Comparison of ENCODE assay signal across 12 cellular contexts in the genomic region with DNA sequence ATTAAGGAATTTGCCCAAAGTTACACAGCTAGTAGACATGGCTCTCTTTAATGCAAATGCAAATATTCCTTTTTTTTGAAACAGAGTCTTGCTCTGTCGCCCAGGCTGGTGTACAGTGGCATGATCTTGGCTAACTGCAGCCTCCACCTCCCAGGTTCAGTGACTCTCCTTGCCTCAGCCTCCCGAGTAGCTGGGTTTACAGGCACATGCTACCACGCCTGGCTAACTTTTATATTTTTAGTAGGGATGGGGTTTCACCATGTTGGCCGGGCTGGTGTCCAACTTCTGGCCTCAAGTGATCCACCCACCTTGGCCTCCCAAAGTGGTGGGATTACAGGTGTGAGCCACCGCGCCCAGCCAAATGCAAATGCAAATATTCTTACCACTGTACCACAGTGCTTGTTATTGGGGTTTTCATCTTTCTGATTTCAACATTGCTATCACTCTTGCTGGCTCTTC. TPM values are rescaled to one million over a fixed set of nuclear protein-coding genes. Genes with fewer than 3 reads are reported as not detected.
DNase-seq lines count a peak whose midpoint lies in the region; ATAC-seq and TF ChIP-seq lines count a peak whose summit lies in the region.
"Had no signal": no experiment of that assay in that cellular context is flagged by ENCODE, and none has a peak within 500 bp of the region (broad histone marks: within the 10 kb centered on the region; RNA-seq: fewer than 3 reads in every experiment).

No MANE protein-coding gene starts in this region.

- TF ChIP-seq RAD21 in IMR-90 (IDR thresholded peaks at IDR 0.05; ENCODE audit: low read length) = no peak

- no peak for TF ChIP-seq EP300 in suprapubic skin (IDR thresholded peaks at IDR 0.05)

- H3K36me3 Mint-ChIP-seq in MCF 10A (ENCODE audit: insufficient read depth, unreplicated experiment) (peaks cover 28% of the 10 kb centered on the region), chondrocyte (ENCODE audit: low read depth) (no peaks in the 10 kb centered on the region)

- H3K27me3 ChIP-seq in IMR-90 (ENCODE audit: control insufficient read depth, insufficient read depth, low read length) = no peaks in the 10 kb centered on the region
- no peaks in the 10 kb centered on the region for H3K27me3 ChIP-seq in mesenchymal stem cell (ENCODE audit: control insufficient read depth in 1 of 2, insufficient read depth in 1 of 2, low read length in 2 of 2)
- no peaks in the 10 kb centered on the region for H3K27me3 ChIP-seq in suprapubic skin

- no peak overlapping the region for H3K4me3 ChIP-seq in IMR-90 (ENCODE audit: insufficient read depth, low read depth, low read length)
- H3K4me3 ChIP-seq in mesenchymal stem cell (ENCODE audit: insufficient read depth in 1 of 2, low read depth in 1 of 2, low read length in 2 of 2) = peak overlapping the region in 1 of 2 experiments; percentile 84
- H3K4me3 ChIP-seq in suprapubic skin = peak overlapping the region; percentile 78

- CTCF ChIA-PET in IMR-90 (lab: Yijun Ruan, JAX) = no interaction called here
- CTCF ChIA-PET in MCF 10A (lab: Yijun Ruan, JAX) = interaction anchor here (1.0 to 4.3 kb wide), 4 partner anchors 58 to 163 kb away, joined by 4 to 18 read pairs (median 5); no protein-coding TSS in a partner anchor

- DNase-seq in IMR-90 = no peak
- DNase-seq in MCF 10A (ENCODE audit: unreplicated experiment) = no peak
- no peak for DNase-seq in mesenchymal stem cell
- DNase-seq in suprapubic skin (ENCODE audit: low spot score in 2 of 2) = no peak
- no peak for DNase-seq in GM20000 (ENCODE audit: low spot score)
- no peak for DNase-seq in chondrocyte (ENCODE audit: low spot score)
- DNase-seq: NCI-H2107 had no signal

- POLR2A ChIA-PET in IMR-90 (lab: Charles Lee; ENCODE audit: unreplicated experiment) = no interaction called here
- POLR2A ChIA-PET in MCF 10A (lab: Yijun Ruan, JAX) = interaction anchor here (0.7 to 7.4 kb wide), 8 partner anchors 22 to 163 kb away, joined by 3 to 116 read pairs (median 5); a partner anchor contains a TSS

- dilution Hi-C loops in IMR-90 (cut with HindIII; ENCODE audit: low sequenced_read_pairs, unreplicated experiment) = no loop called here

- H3K4me1 Mint-ChIP-seq in MCF 10A (ENCODE audit: insufficient read depth, unreplicated experiment) (peaks cover 32% of the 10 kb centered on the region), chondrocyte (ENCODE audit: low read depth) (peaks cover 40% of the 10 kb centered on the region)

- WGBS in IMR-90 (ENCODE audit: extremely low coverage in 2 of 2, insufficient read length in 1 of 2), 2 experiments = no CpG with 5 or more reads among the region's 6 CpGs
- 92% methylated on average over 6 of the region's 6 CpGs for WGBS in mesenchymal stem cell
- WGBS in suprapubic skin = 63% methylated on average over 6 of the region's 6 CpGs

- H3K36me3 ChIP-seq in IMR-90 (ENCODE audit: control insufficient read depth, insufficient read depth, low read length) (no peaks in the 10 kb centered on the region), mesenchymal stem cell (ENCODE audit: control insufficient read depth in 1 of 2, insufficient read depth in 2 of 2, low read depth in 1 of 2, low read length in 2 of 2) (peaks cover 0 to 24% of the 10 kb centered on the region in 2 experiments), suprapubic skin (peaks cover 27% of the 10 kb centered on the region)

- H2BK20ac ChIP-seq in IMR-90 (ENCODE audit: low read depth, low read length) = 0 out of 2 replicates have a peak overlapping the region, but pooled peaks have one; percentile 1

- H3K27ac Mint-ChIP-seq in MCF 10A (ENCODE audit: low read depth, unreplicated experiment) (peak overlapping the region; percentile 73), chondrocyte (ENCODE audit: unreplicated experiment) (no peak overlapping the region)
- H3K27ac Mint-ChIP-seq: activated T-helper 1 cell treated with anti-CD3 and anti-CD28 coated beads, Interleukin-12 subunit alpha, Interleukin-12 subunit beta, Interleukin-2, Interleukin-4 antibody, amounts not matched to agents 30 ng/mL and 10 ng/mL and 1 ng/mL, durations not matched to agents 14 hours and 24 hours and 36 hours had no signal

- H3K4me3 Mint-ChIP-seq in MCF 10A (ENCODE audit: unreplicated experiment) (peak overlapping the region; percentile 96), chondrocyte (ENCODE audit: unreplicated experiment) (no peak overlapping the region)
- H3K4me3 Mint-ChIP-seq: activated T-helper 1 cell treated with anti-CD3 and anti-CD28 coated beads, Interleukin-12 subunit alpha, Interleukin-12 subunit beta, Interleukin-2, Interleukin-4 antibody, amounts not matched to agents 30 ng/mL and 10 ng/mL and 1 ng/mL, durations not matched to agents 14 hours and 24 hours and 36 hours had no signal

- intact Hi-C loops in IMR-90 (cut with micrococcal nuclease) (no loop called here), MCF 10A (cut with micrococcal nuclease) (loop anchor here (10.0 kb wide), 1 partner anchor 163 kb away; a partner anchor contains a TSS)

- H3K27ac ChIP-seq in IMR-90 (ENCODE audit: insufficient read depth, low read length) (no peak overlapping the region), mesenchymal stem cell (ENCODE audit: low read length, poor library complexity, severe bottlenecking) (no peak overlapping the region), suprapubic skin (peak overlapping the region; percentile 92)
- H3K27ac ChIP-seq: epithelial cell of prostate had no signal

- H3K4ac ChIP-seq in IMR-90 (ENCODE audit: low read depth, low read length) (peak overlapping the region; percentile 53; the same call in 1 of the 2 replicates), mesenchymal stem cell (ENCODE audit: low read depth in 1 of 2, low read length in 2 of 2) (peak overlapping the region in 1 of 2 experiments; percentile 17)

- H4K91ac ChIP-seq in IMR-90 (ENCODE audit: insufficient read depth, low read depth, low read length) (no peak overlapping the region), mesenchymal stem cell (ENCODE audit: low read length) (no peak overlapping the region)

- no peak overlapping the region for H2BK15ac ChIP-seq in IMR-90 (ENCODE audit: low read depth, low read length)
- H2BK15ac ChIP-seq in mesenchymal stem cell (ENCODE audit: low read depth, poor library complexity, severe bottlenecking) = no peak overlapping the region

- H3K56ac ChIP-seq in IMR-90 (ENCODE audit: extremely low read depth, insufficient read depth, low read length) = no peak overlapping the region

- H3K18ac ChIP-seq in IMR-90 (ENCODE audit: low read depth, low read length) (no peak overlapping the region), mesenchymal stem cell (ENCODE audit: low read depth in 1 of 2, low read length in 2 of 2) (peak overlapping the region; percentile 33 to 71)

- no TSS peak for BruUV-seq in IMR-90 (replicated peaks; lab: Mats Ljungman, UMichigan)
- no TSS peak for BruUV-seq in MCF 10A (replicated peaks; lab: Mats Ljungman, UMichigan)

- H3K23ac ChIP-seq in IMR-90 (ENCODE audit: low read depth, low read length) (no peak overlapping the region), mesenchymal stem cell (ENCODE audit: low read length in 2 of 2) (no peak overlapping the region)

- TF ChIP-seq CTCF in IMR-90 (conservative IDR thresholded peaks at IDR 0.05; ENCODE audit: low read depth, low read length) (no peak), MCF 10A (IDR thresholded peaks at IDR 0.05; ENCODE audit: unreplicated experiment) (no peak), suprapubic skin (IDR thresholded peaks at IDR 0.05) (no peak), GM20000 (IDR thresholded peaks at IDR 0.05; ENCODE audit: extremely low read depth, missing control alignments) (no peak), chondrocyte (IDR thresholded peaks at IDR 0.05) (no peak)

- H2AK5ac ChIP-seq in IMR-90 (ENCODE audit: low read depth, low read length) (no peak overlapping the region), mesenchymal stem cell (ENCODE audit: low read length, severe bottlenecking) (no peak overlapping the region)

- no peaks in the 10 kb centered on the region for H3K27me3 Mint-ChIP-seq in MCF 10A (ENCODE audit: insufficient read depth, unreplicated experiment)
- no peaks in the 10 kb centered on the region for H3K27me3 Mint-ChIP-seq in chondrocyte (ENCODE audit: low read depth)

- H3K4me1 ChIP-seq in IMR-90 (ENCODE audit: control insufficient read depth, insufficient read depth, low read length) = peaks cover 13% of the 10 kb centered on the region
- H3K4me1 ChIP-seq in mesenchymal stem cell (ENCODE audit: control insufficient read depth, insufficient read depth, low read depth, low read length) = peaks cover 8% of the 10 kb centered on the region
- peaks cover 51% of the 10 kb centered on the region for H3K4me1 ChIP-seq in suprapubic skin

- H3K79me1 ChIP-seq in IMR-90 (ENCODE audit: low read depth in 1 of 2, low read length in 2 of 2) (0 out of 4 replicates have a peak, but pooled peaks cover 0 to 5% of the 10 kb centered on the region in 2 experiments), mesenchymal stem cell (replicated peaks; ENCODE audit: low read length, poor library complexity, severe bottlenecking) (no peaks in the 10 kb centered on the region)

- H2BK120ac ChIP-seq in IMR-90 (ENCODE audit: low read depth, low read length) (peak overlapping the region; percentile 68; the same call in 1 of the 2 replicates), mesenchymal stem cell (ENCODE audit: low read depth, low read length) (no peak overlapping the region)

- H3K9me3 Mint-ChIP-seq in MCF 10A (ENCODE audit: unreplicated experiment) = no peaks in the 10 kb centered on the region
- no peaks in the 10 kb centered on the region for H3K9me3 Mint-ChIP-seq in chondrocyte (ENCODE audit: low read depth)
- H3K9me3 Mint-ChIP-seq: activated T-helper 1 cell treated with anti-CD3 and anti-CD28 coated beads, Interleukin-12 subunit alpha, Interleukin-12 subunit beta, Interleukin-2, Interleukin-4 antibody, amounts not matched to agents 30 ng/mL and 10 ng/mL and 1 ng/mL, durations not matched to agents 14 hours and 24 hours and 36 hours had no signal

- TF ChIP-seq POLR2A in IMR-90 (IDR thresholded peaks at IDR 0.05; ENCODE audit: low read depth, low read length) = no peak
- no peak for TF ChIP-seq POLR2A in suprapubic skin (IDR thresholded peaks at IDR 0.05)

- 0 out of 2 replicates have a peak, but pooled peaks cover 4% of the 10 kb centered on the region for H3K9me1 ChIP-seq in IMR-90 (ENCODE audit: insufficient read depth, low read length)

- peak overlapping the region in 1 of 2 experiments; percentile 45 for H2BK12ac ChIP-seq in mesenchymal stem cell (ENCODE audit: low read length in 2 of 2)

- no peaks in the 10 kb centered on the region for H4K20me1 ChIP-seq in IMR-90 (ENCODE audit: insufficient read depth, low read length)

- no peak overlapping the region for H3K14ac ChIP-seq in IMR-90 (replicated peaks; ENCODE audit: low read depth, low read length)
- no peak overlapping the region for H3K14ac ChIP-seq in mesenchymal stem cell (ENCODE audit: low read length in 2 of 2)

- H3K9ac ChIP-seq in IMR-90 (ENCODE audit: low read depth, low read length) (no peak overlapping the region), mesenchymal stem cell (ENCODE audit: low read length) (peak overlapping the region; percentile 94)

- H4K5ac ChIP-seq in IMR-90 (ENCODE audit: low read depth, low read length) = peak overlapping the region; percentile 82; the same call in 1 of the 2 replicates

- in situ Hi-C loops in IMR-90 (cut with MboI; ENCODE audit: low sequenced_read_pairs) = no loop called here

- ATAC-seq in IMR-90 (ENCODE audit: low read depth) (no peak), HG02571 (IDR thresholded peaks at IDR 0.05; ENCODE audit: unreplicated experiment) (no peak), HG02610 (IDR thresholded peaks at IDR 0.05; ENCODE audit: unreplicated experiment) (no peak)

- H2BK5ac ChIP-seq in IMR-90 (ENCODE audit: low read depth, low read length, poor library complexity, severe bottlenecking) = no peak overlapping the region
- H2BK5ac ChIP-seq in mesenchymal stem cell (ENCODE audit: low read depth, low read length, poor library complexity, severe bottlenecking) = no peak overlapping the region

- no peak overlapping the region for H2AFZ ChIP-seq in IMR-90 (replicated peaks; ENCODE audit: low read length, poor library complexity)
- H2AFZ ChIP-seq in mesenchymal stem cell (ENCODE audit: low read depth, low read length) = no peak overlapping the region

- H3K9me3 ChIP-seq in IMR-90 (ENCODE audit: control insufficient read depth, insufficient read depth, low read length) = no peaks in the 10 kb centered on the region
- H3K9me3 ChIP-seq in mesenchymal stem cell (ENCODE audit: control insufficient read depth, low read length) = no peaks in the 10 kb centered on the region
- H3K9me3 ChIP-seq in suprapubic skin = no peaks in the 10 kb centered on the region

- H3K4me2 ChIP-seq in IMR-90 (ENCODE audit: low read depth, low read length) (no peak overlapping the region), mesenchymal stem cell (ENCODE audit: low read length, poor library complexity, severe bottlenecking) (no peak overlapping the region)

- H2AK9ac ChIP-seq in IMR-90 (replicated peaks; ENCODE audit: low read depth, low read length, poor library complexity) = no peak overlapping the region

- peak overlapping the region; percentile 57; a peak in 3 of 4 replicates for H4K8ac ChIP-seq in IMR-90 (ENCODE audit: low read depth in 2 of 2, low read length in 2 of 2)
- H4K8ac ChIP-seq in mesenchymal stem cell (ENCODE audit: low read length) = no peak overlapping the region

RNA-seq across cellular contexts. Expression of a gene that starts 24.5 kb away (rescaled TPM):
- not detected in 2 replicates for total RNA-seq in IMR-90 (2012; rRNA removed)
- polyA plus RNA-seq in IMR-90 (2012; rRNA removed) = not detected in 2 replicates
- not detected in 2 replicates for polyA plus RNA-seq in IMR-90 (2012; cell fraction: cytosol; rRNA removed)
- not detected in 2 replicates for polyA plus RNA-seq in IMR-90 (2012; cell fraction: nucleus; rRNA removed; ENCODE audit: low replicate concordance)
- total RNA-seq in MCF 10A (2022) = not detected in 2 replicates
- polyA plus RNA-seq in mesenchymal stem cell (2013, experiment 1 of 2) = not detected
- polyA plus RNA-seq in mesenchymal stem cell (2013, experiment 2 of 2) = not detected
- not detected for total RNA-seq in suprapubic skin
- total RNA-seq in chondrocyte = not detected in 3 replicates
- total RNA-seq: activated T-helper 1 cell treated with anti-CD3 and anti-CD28 coated beads, Interleukin-12 subunit alpha, Interleukin-12 subunit beta, Interleukin-2, Interleukin-4 antibody, amounts not matched to agents 30 ng/mL and 10 ng/mL and 1 ng/mL, durations not matched to agents 14 hours and 24 hours and 36 hours; posterior vena cava had no signal
